Comparison of ENCODE assay signal across 30 cellular contexts in the genomic region with DNA sequence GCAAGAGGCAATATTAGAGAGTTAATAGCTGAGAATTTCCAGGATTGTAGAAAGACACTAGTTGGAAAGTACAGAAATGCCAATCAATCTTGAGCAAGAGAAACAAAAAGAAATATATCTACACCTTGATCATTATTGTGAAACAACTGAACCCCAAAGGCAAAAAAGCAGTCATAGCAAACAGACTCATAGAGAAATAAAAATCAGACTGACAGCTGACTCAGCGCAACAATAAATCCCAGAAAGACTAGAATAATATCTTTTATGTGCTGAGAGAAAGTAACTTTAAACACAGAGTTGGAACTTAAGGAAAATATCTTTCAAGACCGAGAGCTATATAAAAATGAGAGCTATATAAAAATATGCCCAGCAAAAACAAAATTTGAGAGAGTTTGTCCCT. TPM values are rescaled to one million over a fixed set of nuclear protein-coding genes. Genes with fewer than 3 reads are reported as not detected.
"Had no signal": no experiment of that assay in that cellular context is flagged by ENCODE, and none has a peak within 500 bp of the region (broad histone marks: within the 10 kb centered on the region; RNA-seq: fewer than 3 reads in every experiment).

No MANE protein-coding gene starts in this region.

- DNase-seq: colonic mucosa; cortex of kidney; effector CD8-positive, alpha-beta T cell; effector memory CD8-positive, alpha-beta T cell; endodermal cell; erythroblast; esophagus squamous epithelium; foreskin fibroblast; foreskin melanocyte; gastrocnemius medialis; glutamatergic neuron; head of caudate nucleus; heart right ventricle; hippocampal formation; left cardiac atrium; left lung; left ventricle myocardium superior; lower lobe of right lung; mesenchymal stem cell; mucosa of descending colon; naive B cell; naive thymus-derived CD8-positive, alpha-beta T cell had no signal

- ATAC-seq: effector memory CD8-positive, alpha-beta T cell; esophagus mucosa; gastrocnemius medialis; heart right ventricle; left cardiac atrium; left lung; left ventricle myocardium superior; lower lobe of right lung; mucosa of descending colon; naive thymus-derived CD8-positive, alpha-beta T cell had no signal

- H3K4me3 Mint-ChIP-seq: dendritic cell treated with granulocyte-macrophage colony-stimulating factor and Interleukin-4, amounts not matched to agents 40 ng/mL and 50 ng/mL, for 4 days; effector memory CD8-positive, alpha-beta T cell; endodermal cell; mesothelial cell of epicardium; naive B cell; naive thymus-derived CD8-positive, alpha-beta T cell had no signal

- H3K4me1 Mint-ChIP-seq: endodermal cell; mesothelial cell of epicardium; naive B cell; naive thymus-derived CD8-positive, alpha-beta T cell had no signal

- H3K9me3 Mint-ChIP-seq: effector memory CD8-positive, alpha-beta T cell had no signal

- H3K27ac ChIP-seq: colonic mucosa, epithelial cell of prostate, esophagus squamous epithelium, gastrocnemius medialis, heart right ventricle, left lung, lower lobe of right lung had no signal

- H3K36me3 ChIP-seq: colonic mucosa, esophagus squamous epithelium, gastrocnemius medialis, left lung had no signal

- H3K27me3 ChIP-seq: colonic mucosa, gastrocnemius medialis, heart right ventricle, left lung had no signal

- H3K9me3 ChIP-seq: colonic mucosa, gastrocnemius medialis, left lung, lower lobe of right lung, mucosa of descending colon had no signal

- FAIRE-seq: endometrium, endothelial cell of umbilical vein, islet of Langerhans, keratinocyte had no signal

- H3K4me1 ChIP-seq: colonic mucosa, esophagus squamous epithelium, gastrocnemius medialis, left lung, lower lobe of right lung had no signal

- H3K27ac Mint-ChIP-seq: dendritic cell treated with granulocyte-macrophage colony-stimulating factor and Interleukin-4, amounts not matched to agents 40 ng/mL and 50 ng/mL, for 4 days; effector memory CD8-positive, alpha-beta T cell; endodermal cell; mesothelial cell of epicardium; naive B cell; naive thymus-derived CD8-positive, alpha-beta T cell had no signal

- H3K4me3 ChIP-seq: colonic mucosa, esophagus squamous epithelium, gastrocnemius medialis, heart right ventricle, left lung, lower lobe of right lung, mucosa of descending colon had no signal

- H3K36me3 Mint-ChIP-seq: naive B cell had no signal

RNA-seq across cellular contexts. Expression of a gene that starts 52.9 kb away (rescaled TPM):
- total RNA-seq: naive thymus-derived CD8-positive, alpha-beta T cell had no signal
- polyA plus RNA-seq: naive thymus-derived CD8-positive, alpha-beta T cell had no signal
